12 cellular contexts compared by ENCODE assay signal in the genomic region with DNA sequence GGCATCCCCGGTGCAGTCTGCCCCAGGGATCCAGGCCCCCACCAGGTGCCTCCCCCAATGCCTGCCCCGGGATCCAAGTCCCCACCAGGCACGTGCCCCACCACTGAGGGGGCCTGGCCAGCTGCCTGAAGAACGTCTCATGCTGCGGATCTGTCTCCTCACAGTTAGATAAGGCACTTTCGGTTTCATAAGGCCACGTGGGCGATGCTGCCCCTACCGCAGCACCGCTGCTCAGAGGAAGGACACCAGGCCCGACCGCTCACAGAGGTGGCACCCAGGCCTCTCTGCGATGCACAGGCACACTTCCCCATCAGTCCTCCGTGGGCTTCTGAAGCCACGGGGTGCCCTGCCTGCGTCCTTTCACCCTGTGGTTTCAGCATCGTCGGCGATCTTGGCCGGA.
A peak's percentile ranks its signal among the peaks of the same experiment; 100 is the strongest.
DNase-seq lines count a peak whose midpoint lies in the region; ATAC-seq and TF ChIP-seq lines count a peak whose summit lies in the region.
"Had no signal": no experiment of that assay in that cellular context is flagged by ENCODE, and none has a peak within 500 bp of the region (broad histone marks: within the 10 kb centered on the region; RNA-seq: fewer than 3 reads in every experiment).

No MANE protein-coding gene starts in this region.

- H3K4me2 ChIP-seq in MM.1S (ENCODE audit: low read depth, low read length): peak overlapping the region; percentile 46; the same call in 1 of the 2 replicates

- CTCF ChIA-PET in activated CD8-positive, alpha-beta memory T cell treated with anti-CD3 and anti-CD28 coated beads, Interleukin-2, amount 10 ng/mL, durations not matched to agents 7 days and 5 days (lab: Charles Lee): interaction anchor here (1.7 kb wide), 1 partner anchor 12 kb away, joined by 4 read pairs; no protein-coding TSS in a partner anchor

- TF ChIP-seq CTCF in MM.1S (IDR thresholded peaks at IDR 0.05; ENCODE audit: low read length) (no peak), thyroid gland (IDR thresholded peaks at IDR 0.05) (no peak), glutamatergic neuron (IDR thresholded peaks at IDR 0.05; ENCODE audit: partially characterized antibody, unreplicated experiment) (no peak)

- 75 to 95% methylated on average over 16 to 19 of the region's 20 CpGs for WGBS in thyroid gland, 2 donors

- H3K36me3 ChIP-seq in MM.1S (replicated peaks; ENCODE audit: insufficient read depth, low read length): no peaks in the 10 kb centered on the region
- peaks cover 0 to 5% of the 10 kb centered on the region in 2 donors for H3K36me3 ChIP-seq in thyroid gland

- H4K20me1 ChIP-seq in MM.1S (ENCODE audit: insufficient read depth, low read length): no peaks in the 10 kb centered on the region

- H3K79me2 ChIP-seq in MM.1S (ENCODE audit: low read length): no peaks in the 10 kb centered on the region

- TF ChIP-seq POLR2A in thyroid gland (IDR thresholded peaks at IDR 0.05): no peak

- H3K4me1 Mint-ChIP-seq in activated CD8-positive, alpha-beta memory T cell treated with anti-CD3 and anti-CD28 coated beads, Interleukin-2, amount 10 ng/mL, durations not matched to agents 7 days and 5 days: peaks cover 13% of the 10 kb centered on the region
- peaks cover 14% of the 10 kb centered on the region for H3K4me1 Mint-ChIP-seq in glutamatergic neuron (ENCODE audit: low read depth, unreplicated experiment)

- H3F3A ChIP-seq in MM.1S (ENCODE audit: insufficient read depth, low read length): no peaks in the 10 kb centered on the region

- peaks cover 8% of the 10 kb centered on the region; the same call in 1 of the 2 replicates for H3K4me1 ChIP-seq in MM.1S (ENCODE audit: low read length)
- peaks cover 31 to 38% of the 10 kb centered on the region in 2 donors for H3K4me1 ChIP-seq in thyroid gland
- H3K4me1 ChIP-seq: SJSA1 had no signal

- intact Hi-C loops in left ventricle myocardium superior (cut with micrococcal nuclease) (no loop called here), thyroid gland (cut with DNase I) (no loop called here)

- H3K27ac ChIP-seq in MM.1S (ENCODE audit: low read length): peak overlapping the region; percentile 21; the same call in 1 of the 2 replicates
- no peak overlapping the region for H3K27ac ChIP-seq in thyroid gland
- H3K27ac ChIP-seq: GM23248, SJSA1 had no signal

- no peaks in the 10 kb centered on the region for H3K9me3 Mint-ChIP-seq in activated CD8-positive, alpha-beta memory T cell treated with anti-CD3 and anti-CD28 coated beads, Interleukin-2, amount 10 ng/mL, durations not matched to agents 7 days and 5 days (ENCODE audit: low read depth)
- peaks cover 5% of the 10 kb centered on the region for H3K9me3 Mint-ChIP-seq in glutamatergic neuron (ENCODE audit: unreplicated experiment)

- no peaks in the 10 kb centered on the region for H3K27me3 Mint-ChIP-seq in activated CD8-positive, alpha-beta memory T cell treated with anti-CD3 and anti-CD28 coated beads, Interleukin-2, amount 10 ng/mL, durations not matched to agents 7 days and 5 days
- H3K27me3 Mint-ChIP-seq in glutamatergic neuron (ENCODE audit: unreplicated experiment): peaks cover 2% of the 10 kb centered on the region

- H3K9me3 ChIP-seq in MM.1S (replicated peaks; ENCODE audit: insufficient read depth, low read length): no peaks in the 10 kb centered on the region
- H3K9me3 ChIP-seq in thyroid gland: no peaks in the 10 kb centered on the region
- H3K9me3 ChIP-seq: SJSA1 had no signal

- 0 out of 2 replicates have a peak overlapping the region, but pooled peaks have one; percentile 29 for H2AFZ ChIP-seq in MM.1S (ENCODE audit: low read length)
- H2AFZ ChIP-seq: GM23248 had no signal

- ATAC-seq in activated CD8-positive, alpha-beta memory T cell treated with anti-CD3 and anti-CD28 coated beads, Interleukin-2, amount 10 ng/mL, durations not matched to agents 7 days and 5 days: peak; percentile 89
- ATAC-seq in left ventricle myocardium superior: peak; percentile 54

- DNase-seq in MM.1S: peak; percentile 81
- peak; percentile 75 for DNase-seq in activated CD8-positive, alpha-beta memory T cell treated with anti-CD3 and anti-CD28 coated beads, Interleukin-2, amount 10 ng/mL, durations not matched to agents 7 days and 5 days
- peak; percentile 58 for DNase-seq in left ventricle myocardium superior
- DNase-seq in stimulated activated CD8-positive, alpha-beta memory T cell treated with anti-CD3 and anti-CD28 coated beads, Interleukin-4, amount 100 ng/mL, for 24 hours (ENCODE audit: low read depth): peak; percentile 10
- no peak for DNase-seq in thyroid gland
- no peak for DNase-seq in glutamatergic neuron
- no peak for DNase-seq in NCI-H2107 treated with DMSO at 0.1 percent for 48 hours (lab: John Stamatoyannopoulos, UW; ENCODE audit: unreplicated experiment)
- DNase-seq in NCI-H2081 treated with DMSO at 0.1 percent for 48 hours (lab: John Stamatoyannopoulos, UW): no peak
- DNase-seq: caudate nucleus, GM23248, KBM-7 had no signal

- H3K9ac ChIP-seq in MM.1S (ENCODE audit: low read length): peak overlapping the region; percentile 2; the same call in 1 of the 2 replicates
- H3K9ac ChIP-seq: GM23248 had no signal

- H3K27me3 ChIP-seq in MM.1S (replicated peaks; ENCODE audit: insufficient read depth, low read length) (no peaks in the 10 kb centered on the region), thyroid gland (no peaks in the 10 kb centered on the region)
- H3K27me3 ChIP-seq: SJSA1 had no signal

- H3K4me3 ChIP-seq in MM.1S (ENCODE audit: low read length) (no peak overlapping the region), thyroid gland (replicated peaks in 1 of 3) (no peak overlapping the region)
- H3K4me3 ChIP-seq: GM23248, SJSA1 had no signal

- H3K27ac Mint-ChIP-seq in activated CD8-positive, alpha-beta memory T cell treated with anti-CD3 and anti-CD28 coated beads, Interleukin-2, amount 10 ng/mL, durations not matched to agents 7 days and 5 days: peak overlapping the region; percentile 9
- H3K27ac Mint-ChIP-seq in glutamatergic neuron (ENCODE audit: unreplicated experiment): no peak overlapping the region

- H3K9me2 ChIP-seq in MM.1S (replicated peaks; ENCODE audit: insufficient read depth, low read length): no peaks in the 10 kb centered on the region

- peak overlapping the region; percentile 13 for H3K4me3 Mint-ChIP-seq in activated CD8-positive, alpha-beta memory T cell treated with anti-CD3 and anti-CD28 coated beads, Interleukin-2, amount 10 ng/mL, durations not matched to agents 7 days and 5 days
- H3K4me3 Mint-ChIP-seq in glutamatergic neuron (ENCODE audit: unreplicated experiment): no peak overlapping the region

- no peaks in the 10 kb centered on the region for H3K36me3 Mint-ChIP-seq in activated CD8-positive, alpha-beta memory T cell treated with anti-CD3 and anti-CD28 coated beads, Interleukin-2, amount 10 ng/mL, durations not matched to agents 7 days and 5 days
- peaks cover 4% of the 10 kb centered on the region for H3K36me3 Mint-ChIP-seq in glutamatergic neuron (ENCODE audit: unreplicated experiment)

Comparison
In these comparisons a context has a peak if more than half of its experiments do, and no peak if none do; other contexts are left out.
1. DNase-seq: peak in MM.1S (single experiment), activated CD8-positive, alpha-beta memory T cell treated with anti-CD3 and anti-CD28 coated beads, Interleukin-2, amount 10 ng/mL, durations not matched to agents 7 days and 5 days (single experiment), left ventricle myocardium superior (single experiment) and stimulated activated CD8-positive, alpha-beta memory T cell treated with anti-CD3 and anti-CD28 coated beads, Interleukin-4, amount 100 ng/mL, for 24 hours (single experiment); none in thyroid gland (0 of 2), glutamatergic neuron (single experiment), NCI-H2107 treated with DMSO at 0.1 percent for 48 hours (single experiment) and NCI-H2081 treated with DMSO at 0.1 percent for 48 hours (single experiment).